Comparison of ENCODE assay signal across 35 cellular contexts in genomic region chr3:166425021-166425420, GRCh38.
"Had no signal": no experiment of that assay in that cellular context is flagged by ENCODE, and none has a peak within 500 bp of the region (broad histone marks: within the 10 kb centered on the region; RNA-seq: fewer than 3 reads in every experiment).

No MANE protein-coding gene starts in this region.

- H3K4me3 ChIP-seq: MG63 had no signal

- H3K27me3 ChIP-seq: MG63 had no signal

- H3K36me3 ChIP-seq: MG63 had no signal

- H3K9me3 ChIP-seq: MG63 had no signal

- DNase-seq: Karpas-422, Kasumi-1, MG63, MM.1S, MV-4-11, NCI-H1048, NCI-H1092, NCI-H1092 treated with DMSO at 0.1 percent for 48 hours, NCI-H1105, NCI-H1105 treated with DMSO at 0.1 percent for 48 hours, NCI-H1417, NCI-H1417 treated with DMSO at 0.1 percent for 48 hours, NCI-H1436, NCI-H1436 treated with DMSO at 0.1 percent for 48 hours, NCI-H146, NCI-H1694, NCI-H1694 treated with DMSO at 0.1 percent for 48 hours, NCI-H187, NCI-H187 treated with DMSO at 0.1 percent for 48 hours, NCI-H1930, NCI-H2029, NCI-H2029 treated with DMSO at 0.1 percent for 48 hours, NCI-H2081, NCI-H2081 treated with DMSO at 0.1 percent for 48 hours, NCI-H2107, NCI-H2171, NCI-H2171 treated with DMSO at 0.1 percent for 48 hours, NCI-H2227 treated with DMSO at 0.1 percent for 48 hours, NCI-H226, NCI-H345, NCI-H446, NCI-H446 treated with DMSO at 0.1 percent for 48 hours, NCI-H510A, NCI-H510A treated with DMSO at 0.1 percent for 48 hours, NCI-H524 had no signal
